Comparison of ENCODE assay signal across 8 cellular contexts in genomic region chr2:135709992-135710391, GRCh38. TPM values are rescaled to one million over a fixed set of nuclear protein-coding genes. Genes with fewer than 3 reads are reported as not detected.
DNase-seq lines count a peak whose midpoint lies in the region; ATAC-seq and FAIRE-seq lines count a peak whose summit lies in the region.

No MANE protein-coding gene starts in this region.

- H3K4me1 ChIP-seq in neuronal stem cell (ENCODE audit: control insufficient read depth in 2 of 2, insufficient read depth in 1 of 2, low read depth in 1 of 2, low read length in 2 of 2): no peaks in the 10 kb centered on the region

- no peaks in the 10 kb centered on the region for H3K27me3 Mint-ChIP-seq in activated T-cell treated with anti-CD3 and anti-CD28 coated beads, Interleukin-2, amount 50 U/mL, for 4 hours (ENCODE audit: low read depth)

- H3K4ac ChIP-seq in neuronal stem cell (ENCODE audit: low read length): no peak overlapping the region

- peak; percentile 91 for FAIRE-seq in G401.6 (lab: Jason Lieb, UNC)

- H3K14ac ChIP-seq in neuronal stem cell (ENCODE audit: low read length): no peak overlapping the region

- H3K36me3 Mint-ChIP-seq in activated T-cell treated with anti-CD3 and anti-CD28 coated beads, Interleukin-2, amount 50 U/mL, for 4 hours (ENCODE audit: insufficient read depth): peaks cover 11% of the 10 kb centered on the region

- H3K9ac ChIP-seq in neuronal stem cell (ENCODE audit: low read depth, low read length, poor library complexity): no peak overlapping the region

- peaks cover 2 to 46% of the 10 kb centered on the region in 2 donors for H3K36me3 ChIP-seq in neuronal stem cell (replicated peaks in 1 of 2; ENCODE audit: control insufficient read depth in 2 of 2, insufficient read depth in 2 of 2, low read length in 2 of 2)

- H2BK12ac ChIP-seq in neuronal stem cell (ENCODE audit: low read length): no peak overlapping the region

- H3K27ac ChIP-seq in neuronal stem cell (replicated peaks; ENCODE audit: low read length): no peak overlapping the region

- H3K4me1 Mint-ChIP-seq in activated T-cell treated with anti-CD3 and anti-CD28 coated beads, Interleukin-2, amount 50 U/mL, for 4 hours (ENCODE audit: low read depth): no peaks in the 10 kb centered on the region

- no peak overlapping the region for H3K4me3 Mint-ChIP-seq in activated T-cell treated with anti-CD3 and anti-CD28 coated beads, Interleukin-2, amount 50 U/mL, for 4 hours

- H2BK15ac ChIP-seq in neuronal stem cell (ENCODE audit: low read length): no peak overlapping the region

- no peak overlapping the region for H3K4me3 ChIP-seq in neuronal stem cell (ENCODE audit: low read length in 2 of 2)

- H2AFZ ChIP-seq in neuronal stem cell (ENCODE audit: low read length): no peak overlapping the region

- H3K4me2 ChIP-seq in neuronal stem cell (ENCODE audit: insufficient read depth, low read length, poor library complexity, severe bottlenecking): no peak overlapping the region

- DNase-seq in OCI-M1 (lab: John Stamatoyannopoulos, UW) (peak; percentile 73), fibroblast of gingiva (ENCODE audit: low read depth) (peak; percentile 12), neuronal stem cell (ENCODE audit: low spot score) (peak; percentile 56), superior temporal gyrus (ENCODE audit: extremely low spot score) (peak; percentile 87)
- peak; percentile 73 for DNase-seq in activated T-cell treated with anti-CD3 and anti-CD28 coated beads, Interleukin-2, amount 50 U/mL, for 4 hours

- no peak overlapping the region for H4K91ac ChIP-seq in neuronal stem cell (ENCODE audit: low read depth, low read length, poor library complexity)

- no peaks in the 10 kb centered on the region for H3K27me3 ChIP-seq in neuronal stem cell (ENCODE audit: control insufficient read depth in 3 of 3, insufficient read depth in 3 of 3, low read depth in 1 of 3, low read length in 3 of 3)

- no peak overlapping the region for H4K8ac ChIP-seq in neuronal stem cell (ENCODE audit: low read depth, low read length)

- H3K18ac ChIP-seq in neuronal stem cell (ENCODE audit: low read length): no peak overlapping the region

- no peaks in the 10 kb centered on the region for H3K9me3 ChIP-seq in neuronal stem cell (replicated peaks in 1 of 2; ENCODE audit: control insufficient read depth in 2 of 2, insufficient read depth in 1 of 2, low read depth in 1 of 2, low read length in 2 of 2)

- WGBS in neuronal stem cell (ENCODE audit: extremely low coverage in 2 of 2, insufficient read length in 2 of 2, insufficient replicate concordance in 1 of 2), 2 donors: no CpG with 5 or more reads among the region's 6 CpGs

- ATAC-seq in HG02763 (IDR thresholded peaks at IDR 0.05; ENCODE audit: unreplicated experiment) (peak; percentile 79), GM18870 (IDR thresholded peaks at IDR 0.05; ENCODE audit: unreplicated experiment) (no peak)
- peak; percentile 61 to 65 for ATAC-seq in activated T-cell treated with anti-CD3 and anti-CD28 coated beads, Interleukin-2, amount 50 U/mL, for 4 hours

- H3K23ac ChIP-seq in neuronal stem cell (ENCODE audit: low read depth, low read length, poor library complexity): no peak overlapping the region

- no peaks in the 10 kb centered on the region for H3K79me1 ChIP-seq in neuronal stem cell (ENCODE audit: low read depth, low read length)

- H2BK120ac ChIP-seq in neuronal stem cell (ENCODE audit: low read depth, low read length): no peak overlapping the region

- H3K9me3 Mint-ChIP-seq in activated T-cell treated with anti-CD3 and anti-CD28 coated beads, Interleukin-2, amount 50 U/mL, for 4 hours: no peaks in the 10 kb centered on the region

- H2BK5ac ChIP-seq in neuronal stem cell (ENCODE audit: low read length): no peak overlapping the region

- no peak overlapping the region for H2AK5ac ChIP-seq in neuronal stem cell (ENCODE audit: low read depth, low read length)

RNA-seq across cellular contexts. Expression of gene UBXN4, which starts 31.7 kb away (rescaled TPM):
- 10 to 100 TPM; 78.2 to 91.1 (median 80.5) TPM for total RNA-seq in activated T-cell treated with anti-CD3 and anti-CD28 coated beads, Interleukin-2, amount 50 U/mL, for 4 hours
- polyA plus RNA-seq in neuronal stem cell (2013, experiment 1 of 2): 60.4 TPM
- polyA plus RNA-seq in neuronal stem cell (2013, experiment 2 of 2): 61.9 TPM

Comparison
In these comparisons a context has a peak if more than half of its experiments do, and no peak if none do; other contexts are left out.
1. DNase-seq: peak in every context shown above with its lines; median percentile 87 in superior temporal gyrus; 73 in OCI-M1; 73 in activated T-cell treated with anti-CD3 and anti-CD28 coated beads, Interleukin-2, amount 50 U/mL, for 4 hours; 56 in neuronal stem cell; 12 in fibroblast of gingiva.